ENCODE assay signal across 9 cellular contexts in the genomic region with DNA sequence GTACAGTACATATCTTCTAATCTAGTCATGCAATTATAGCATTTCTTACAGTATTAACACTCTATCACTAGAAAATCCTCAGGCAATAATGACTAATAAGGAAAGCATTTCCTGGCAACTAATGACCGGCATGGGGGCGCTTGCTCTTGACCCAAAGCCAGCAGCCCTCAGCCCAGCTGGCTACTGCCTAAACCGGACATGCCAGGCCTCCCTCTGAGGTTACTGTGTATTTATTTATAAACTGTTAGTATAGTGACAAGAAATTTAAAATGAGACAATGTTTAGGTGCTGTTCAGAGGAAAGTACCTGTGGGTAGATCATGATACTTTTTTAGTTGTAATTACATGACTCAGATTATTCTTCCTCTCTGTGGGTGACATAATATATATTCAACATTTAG.
A peak's percentile ranks its signal among the peaks of the same experiment; 100 is the strongest.
DNase-seq lines count a peak whose midpoint lies in the region; ATAC-seq and TF ChIP-seq lines count a peak whose summit lies in the region.
"Had no signal": no experiment of that assay in that cellular context is flagged by ENCODE, and none has a peak within 500 bp of the region (broad histone marks: within the 10 kb centered on the region; RNA-seq: fewer than 3 reads in every experiment).

No MANE protein-coding gene starts in this region.

- no peak overlapping the region for H2AK5ac ChIP-seq in trophoblast cell (ENCODE audit: low read length)

- H3K4me2 ChIP-seq in trophoblast cell (ENCODE audit: low read length) = no peak overlapping the region

- H4K8ac ChIP-seq in trophoblast cell (ENCODE audit: low read depth, low read length) = no peak overlapping the region

- no peaks in the 10 kb centered on the region for H3K4me1 ChIP-seq in trophoblast cell (ENCODE audit: control insufficient read depth in 1 of 2, insufficient read depth in 2 of 2, low read length in 2 of 2)

- H3K9me3 ChIP-seq in AG04450 (ENCODE audit: control insufficient read depth, insufficient read depth, low read length) = no peaks in the 10 kb centered on the region
- H3K9me3 ChIP-seq in trophoblast cell (ENCODE audit: insufficient read depth, low read depth, low read length) = no peaks in the 10 kb centered on the region

- no peaks in the 10 kb centered on the region for H3K79me2 ChIP-seq in trophoblast cell (ENCODE audit: control insufficient read depth, insufficient read depth, low read length, poor library complexity)

- no peak overlapping the region for H3K4me3 Mint-ChIP-seq in MCF 10A (ENCODE audit: unreplicated experiment)
- H3K4me3 Mint-ChIP-seq: central memory CD8-positive, alpha-beta T cell had no signal

- WGBS in trophoblast cell (ENCODE audit: extremely low coverage, insufficient coverage, insufficient read length) = no CpG with 5 or more reads among the region's 3 CpGs

- intact Hi-C loops in MCF 10A (cut with micrococcal nuclease) = no loop called here

- no peak overlapping the region for H3K9ac ChIP-seq in trophoblast cell (ENCODE audit: low read length)

- CTCF ChIA-PET in AG04450 (lab: Charles Lee) = no interaction called here
- CTCF ChIA-PET in MCF 10A (lab: Yijun Ruan, JAX) = interaction anchor here (0.6 to 1.2 kb wide), 3 partner anchors 26 to 236 kb away, joined by 3 read pairs; no protein-coding TSS in a partner anchor

- no peaks in the 10 kb centered on the region for H3K36me3 ChIP-seq in trophoblast cell (ENCODE audit: control insufficient read depth in 1 of 2, insufficient read depth in 2 of 2, low read length in 2 of 2)

- no peak overlapping the region for H3K14ac ChIP-seq in trophoblast cell (ENCODE audit: low read length)

- H3K4me1 Mint-ChIP-seq in MCF 10A (ENCODE audit: insufficient read depth, unreplicated experiment) = peaks cover 24% of the 10 kb centered on the region
- H3K4me1 Mint-ChIP-seq: central memory CD8-positive, alpha-beta T cell had no signal

- no peak overlapping the region for H3K18ac ChIP-seq in trophoblast cell (ENCODE audit: low read length)

- no peaks in the 10 kb centered on the region for H3K79me1 ChIP-seq in trophoblast cell (ENCODE audit: low read length)

- H3K27ac Mint-ChIP-seq in MCF 10A (ENCODE audit: low read depth, unreplicated experiment) = peak overlapping the region; percentile 55

- H3K4ac ChIP-seq in trophoblast cell (ENCODE audit: low read depth, low read length) = no peak overlapping the region

- no peak overlapping the region for H2BK5ac ChIP-seq in trophoblast cell (ENCODE audit: low read depth, low read length, poor library complexity)

- no peak overlapping the region for H2BK120ac ChIP-seq in trophoblast cell (ENCODE audit: insufficient read depth, low read length, poor library complexity)

- H3K4me3 ChIP-seq in AG04450 (ENCODE audit: low read depth, low read length) (no peak overlapping the region), trophoblast cell (ENCODE audit: low read depth, low read length) (no peak overlapping the region), coronary artery (no peak overlapping the region)

- ATAC-seq in GM19397 (IDR thresholded peaks at IDR 0.05; ENCODE audit: unreplicated experiment) (peak; percentile 87), HG03460 (IDR thresholded peaks at IDR 0.05; ENCODE audit: unreplicated experiment) (peak; percentile 83), HG02970 (IDR thresholded peaks at IDR 0.05; ENCODE audit: low FRiP score, unreplicated experiment) (no peak)

- H2AFZ ChIP-seq in trophoblast cell (ENCODE audit: insufficient read depth, low read length, poor library complexity) = no peak overlapping the region

- POLR2A ChIA-PET in AG04450 (lab: Yijun Ruan, JAX) = interaction anchor here (0.6 kb wide), 1 partner anchor 131 kb away, joined by 3 read pairs; no protein-coding TSS in a partner anchor
- POLR2A ChIA-PET in MCF 10A (lab: Yijun Ruan, JAX) = interaction anchor here (1.1 to 1.4 kb wide), 2 partner anchors 10 to 254 kb away, joined by 4 read pairs; no protein-coding TSS in a partner anchor

- H3K27ac ChIP-seq in AG04450 (ENCODE audit: low read depth, low read length) = no peak overlapping the region
- H3K27ac ChIP-seq in trophoblast cell (ENCODE audit: low read depth, low read length) = no peak overlapping the region
- no peak overlapping the region for H3K27ac ChIP-seq in coronary artery

- no peak overlapping the region for H4K12ac ChIP-seq in trophoblast cell (ENCODE audit: low read depth, low read length)

- H2BK12ac ChIP-seq in trophoblast cell (ENCODE audit: low read length) = no peak overlapping the region

- no peaks in the 10 kb centered on the region for H3K36me3 Mint-ChIP-seq in MCF 10A (ENCODE audit: insufficient read depth, unreplicated experiment)

- H3K23ac ChIP-seq in trophoblast cell (ENCODE audit: low read length) = no peak overlapping the region

- no peak overlapping the region for H4K91ac ChIP-seq in trophoblast cell (ENCODE audit: low read depth, low read length)

- H3K27me3 Mint-ChIP-seq in MCF 10A (ENCODE audit: insufficient read depth, unreplicated experiment) = no peaks in the 10 kb centered on the region

- no peaks in the 10 kb centered on the region for H3K9me3 Mint-ChIP-seq in MCF 10A (ENCODE audit: unreplicated experiment)
- H3K9me3 Mint-ChIP-seq: central memory CD8-positive, alpha-beta T cell had no signal

- H3K27me3 ChIP-seq in AG04450 (ENCODE audit: control insufficient read depth, insufficient read depth, low read length) (no peaks in the 10 kb centered on the region), trophoblast cell (ENCODE audit: insufficient read depth, low read length) (no peaks in the 10 kb centered on the region)

- TF ChIP-seq CTCF in AG04450 (IDR thresholded peaks at IDR 0.05; ENCODE audit: low read depth, low read length) (no peak), MCF 10A (IDR thresholded peaks at IDR 0.05; ENCODE audit: unreplicated experiment) (no peak), coronary artery (IDR thresholded peaks at IDR 0.05) (no peak)

- BruUV-seq in MCF 10A (replicated peaks; lab: Mats Ljungman, UMichigan) = no TSS peak

- DNase-seq in AG04450 (ENCODE audit: low read depth, low spot score) = peak; percentile 84
- DNase-seq in MCF 10A (ENCODE audit: unreplicated experiment) = peak; percentile 89
- DNase-seq in trophoblast cell = peak; percentile 97 to 99
- DNase-seq in coronary artery (ENCODE audit: low spot score) = no peak
- DNase-seq in activated CD4-positive, alpha-beta T cell treated with anti-CD3 and anti-CD28 coated beads for 48 hours = no peak

Comparison
In these comparisons a context has a peak if more than half of its experiments do, and no peak if none do; other contexts are left out.
1. DNase-seq: peak in AG04450 (single experiment), MCF 10A (single experiment) and trophoblast cell (2 of 2); none in coronary artery (single experiment) and activated CD4-positive, alpha-beta T cell treated with anti-CD3 and anti-CD28 coated beads for 48 hours (single experiment).